6 cellular contexts compared by ENCODE assay signal in genomic region chr10:72989771-72990170, GRCh38. TPM values are rescaled to one million over a fixed set of nuclear protein-coding genes. Genes with fewer than 3 reads are reported as not detected.
"Had no signal": no experiment of that assay in that cellular context is flagged by ENCODE, and none has a peak within 500 bp of the region (broad histone marks: within the 10 kb centered on the region; RNA-seq: fewer than 3 reads in every experiment).

No MANE protein-coding gene starts in this region.

RNA-seq across cellular contexts. Expression of gene PLA2G12B, which starts 35.2 kb away (rescaled TPM):
- total RNA-seq: LHCN-M2, MCF 10A, NCI-H460, PC-3, SJSA1 had no signal
- polyA plus RNA-seq: SK-N-SH had no signal
